Comparison of ENCODE assay signal across 8 cellular contexts in the genomic region with DNA sequence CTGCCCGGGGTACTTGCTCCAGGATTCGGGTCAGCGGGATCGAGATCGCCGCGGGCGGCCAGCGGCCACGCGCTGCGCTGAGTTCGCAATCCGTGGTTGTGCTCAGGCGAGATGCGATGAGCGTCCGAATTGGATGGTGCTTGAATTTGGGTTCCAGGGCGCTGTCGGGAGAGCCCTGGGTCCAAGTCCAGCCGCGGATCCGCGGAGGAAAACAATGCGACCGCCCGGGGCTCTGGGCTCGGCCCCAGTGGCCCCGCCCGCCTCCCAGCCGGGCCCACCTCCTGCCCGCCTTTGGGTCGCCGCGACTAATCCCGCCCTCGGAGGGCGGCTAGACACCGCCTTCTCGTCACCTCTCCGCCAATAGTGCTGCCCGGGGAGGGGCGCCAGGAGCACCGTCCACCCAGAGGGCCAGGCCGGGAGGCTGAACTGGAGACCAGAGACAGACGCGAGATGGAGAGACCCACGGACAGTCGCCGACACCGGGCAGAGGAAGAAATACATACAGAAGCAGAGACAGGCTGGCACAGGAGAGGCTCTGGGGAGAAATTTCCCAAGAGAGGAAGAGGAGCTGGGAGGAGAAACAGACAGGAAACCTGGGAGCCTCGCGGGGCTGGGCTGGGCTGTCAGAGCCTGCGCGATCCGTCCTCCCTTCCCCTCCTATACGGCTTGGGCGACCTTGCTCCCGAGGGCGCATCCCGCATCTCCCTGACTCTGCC. TPM values are rescaled to one million over a fixed set of nuclear protein-coding genes. Genes with fewer than 3 reads are reported as not detected.
DNase-seq lines count a peak whose midpoint lies in the region; ATAC-seq lines count a peak whose summit lies in the region.

A gene with protein sequence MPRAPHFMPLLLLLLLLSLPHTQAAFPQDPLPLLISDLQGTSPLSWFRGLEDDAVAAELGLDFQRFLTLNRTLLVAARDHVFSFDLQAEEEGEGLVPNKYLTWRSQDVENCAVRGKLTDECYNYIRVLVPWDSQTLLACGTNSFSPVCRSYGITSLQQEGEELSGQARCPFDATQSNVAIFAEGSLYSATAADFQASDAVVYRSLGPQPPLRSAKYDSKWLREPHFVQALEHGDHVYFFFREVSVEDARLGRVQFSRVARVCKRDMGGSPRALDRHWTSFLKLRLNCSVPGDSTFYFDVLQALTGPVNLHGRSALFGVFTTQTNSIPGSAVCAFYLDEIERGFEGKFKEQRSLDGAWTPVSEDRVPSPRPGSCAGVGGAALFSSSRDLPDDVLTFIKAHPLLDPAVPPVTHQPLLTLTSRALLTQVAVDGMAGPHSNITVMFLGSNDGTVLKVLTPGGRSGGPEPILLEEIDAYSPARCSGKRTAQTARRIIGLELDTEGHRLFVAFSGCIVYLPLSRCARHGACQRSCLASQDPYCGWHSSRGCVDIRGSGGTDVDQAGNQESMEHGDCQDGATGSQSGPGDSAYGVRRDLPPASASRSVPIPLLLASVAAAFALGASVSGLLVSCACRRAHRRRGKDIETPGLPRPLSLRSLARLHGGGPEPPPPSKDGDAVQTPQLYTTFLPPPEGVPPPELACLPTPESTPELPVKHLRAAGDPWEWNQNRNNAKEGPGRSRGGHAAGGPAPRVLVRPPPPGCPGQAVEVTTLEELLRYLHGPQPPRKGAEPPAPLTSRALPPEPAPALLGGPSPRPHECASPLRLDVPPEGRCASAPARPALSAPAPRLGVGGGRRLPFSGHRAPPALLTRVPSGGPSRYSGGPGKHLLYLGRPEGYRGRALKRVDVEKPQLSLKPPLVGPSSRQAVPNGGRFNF (minus strand): TSS at position 216 of the 716 bp plus-strand sequence. CDS start 4,010 bp downstream, outside the sequence.

- H3K36me3 Mint-ChIP-seq in IgD-negative memory B cell, result no peaks in the 10 kb centered on the region

- H3K4me1 Mint-ChIP-seq in IgD-negative memory B cell, result peaks cover 0 to 10% (median 10%) of the 10 kb centered on the region in 3 donors

- H3K27ac ChIP-seq in epithelial cell of prostate, result peak within 1 kb of the TSS; percentile 42

- DNase-seq in DMS114 treated with DMSO at 0.1 percent for 48 hours (lab: John Stamatoyannopoulos, UW; ENCODE audit: unreplicated experiment) (peak; percentile 94), OCI-M1 (lab: John Stamatoyannopoulos, UW) (peak; percentile 96), epithelial cell of prostate (ENCODE audit: low read depth, low spot score) (peak; percentile 26), mucosa of gallbladder (ENCODE audit: low spot score) (peak; percentile 94)
- DNase-seq in activated T-cell treated with anti-CD3 and anti-CD28 coated beads, Interleukin-2, amount 50 U/mL, for 1 hour, result peak; percentile 86
- peak; percentile 66 to 77 for DNase-seq in stimulated activated CD8-positive, alpha-beta memory T cell treated with anti-CD3 and anti-CD28 coated beads, Interleukin-4, amount 100 ng/mL, for 1 hour (ENCODE audit: low read depth in 2 of 2, low spot score in 1 of 2)

- ATAC-seq in GM21619 (IDR thresholded peaks at IDR 0.05; ENCODE audit: unreplicated experiment), result peak; percentile 96

- H3K27ac Mint-ChIP-seq in IgD-negative memory B cell, result peak within 1 kb of the TSS in 1 of 3 donors; percentile 69

- peak within 1 kb of the TSS; percentile 84 to 97 (median 93) for H3K4me3 Mint-ChIP-seq in IgD-negative memory B cell

- peaks cover 4% of the 10 kb centered on the region for H3K27me3 Mint-ChIP-seq in IgD-negative memory B cell

- no peaks in the 10 kb centered on the region for H3K9me3 Mint-ChIP-seq in IgD-negative memory B cell

RNA-seq across cellular contexts. Expression of the gene that starts here (rescaled TPM):
- not detected for polyA plus RNA-seq in IgD-negative memory B cell
- total RNA-seq in mucosa of gallbladder, result 9.1 TPM

Comparison
In these comparisons a context has a peak if more than half of its experiments do, and no peak if none do; other contexts are left out.
1. Peak in every context shown above with its lines: DNase-seq, ATAC-seq and H3K27ac ChIP-seq.
2. DNase-seq: peak in every context shown above with its lines; median percentile 96 in OCI-M1; 94 in DMS114 treated with DMSO at 0.1 percent for 48 hours; 94 in mucosa of gallbladder; 86 in activated T-cell treated with anti-CD3 and anti-CD28 coated beads, Interleukin-2, amount 50 U/mL, for 1 hour; 72 in stimulated activated CD8-positive, alpha-beta memory T cell treated with anti-CD3 and anti-CD28 coated beads, Interleukin-4, amount 100 ng/mL, for 1 hour; 26 in epithelial cell of prostate.